ENCODE assay signal across 13 cellular contexts in genomic region chr3:73408597-73408996, GRCh38.
DNase-seq lines count a peak whose midpoint lies in the region; ATAC-seq and TF ChIP-seq lines count a peak whose summit lies in the region.
"Had no signal": no experiment of that assay in that cellular context is flagged by ENCODE, and none has a peak within 500 bp of the region (broad histone marks: within the 10 kb centered on the region; RNA-seq: fewer than 3 reads in every experiment).

No MANE protein-coding gene starts in this region.

- TF ChIP-seq EP300 in gastroesophageal sphincter (IDR thresholded peaks at IDR 0.05) (no peak), neural cell (conservative IDR thresholded peaks at IDR 0.05; ENCODE audit: poor library complexity, severe bottlenecking) (peak; percentile 56), tibial nerve (IDR thresholded peaks at IDR 0.05) (no peak)

- no peaks in the 10 kb centered on the region for H4K20me1 ChIP-seq in neural cell (ENCODE audit: insufficient read depth)

- TF ChIP-seq POLR2A in gastroesophageal sphincter (IDR thresholded peaks at IDR 0.05) (no peak), tibial nerve (IDR thresholded peaks at IDR 0.05) (no peak)

- peaks cover 63% of the 10 kb centered on the region for H3K4me1 Mint-ChIP-seq in HFFc6 (ENCODE audit: low read depth)
- H3K4me1 Mint-ChIP-seq in activated CD4-positive, alpha-beta memory T cell treated with anti-CD3 and anti-CD28 coated beads for 36 hours (ENCODE audit: low read depth), result no peaks in the 10 kb centered on the region

- H3K27ac Mint-ChIP-seq in HFFc6, result peak overlapping the region; percentile 81; the same call in 1 of the 2 replicates
- H3K27ac Mint-ChIP-seq in activated CD4-positive, alpha-beta memory T cell treated with anti-CD3 and anti-CD28 coated beads for 36 hours, result no peak overlapping the region
- H3K27ac Mint-ChIP-seq: CD4-positive, alpha-beta T cell; GM23338 had no signal

- no peaks in the 10 kb centered on the region for H3K9me3 Mint-ChIP-seq in HFFc6
- no peaks in the 10 kb centered on the region for H3K9me3 Mint-ChIP-seq in activated CD4-positive, alpha-beta memory T cell treated with anti-CD3 and anti-CD28 coated beads for 36 hours
- H3K9me3 Mint-ChIP-seq: CD4-positive, alpha-beta T cell; GM23338 had no signal

- H3K4me2 ChIP-seq in neural cell (ENCODE audit: low read length), result no peak overlapping the region
- H3K4me2 ChIP-seq: GM23338 had no signal

- H3K4me3 ChIP-seq in gastroesophageal sphincter, result no peak overlapping the region
- no peak overlapping the region for H3K4me3 ChIP-seq in neural cell (ENCODE audit: low read length)
- H3K4me3 ChIP-seq in tibial nerve, result no peak overlapping the region
- H3K4me3 ChIP-seq: GM23338 had no signal

- intact Hi-C loops in activated CD4-positive, alpha-beta memory T cell treated with anti-CD3 and anti-CD28 coated beads for 36 hours (cut with micrococcal nuclease), result no loop called here

- H3K4me3 Mint-ChIP-seq in HFFc6, result no peak overlapping the region
- H3K4me3 Mint-ChIP-seq in activated CD4-positive, alpha-beta memory T cell treated with anti-CD3 and anti-CD28 coated beads for 36 hours, result no peak overlapping the region
- H3K4me3 Mint-ChIP-seq: CD4-positive, alpha-beta T cell; GM23338 had no signal

- POLR2A ChIA-PET in activated CD4-positive, alpha-beta memory T cell treated with anti-CD3 and anti-CD28 coated beads for 36 hours (lab: Charles Lee), result no interaction called here

- H3K9me2 ChIP-seq in neural cell (ENCODE audit: insufficient read depth, low read length), result no peaks in the 10 kb centered on the region

- peak overlapping the region; percentile 72 to 92 (median 78) for H3K27ac ChIP-seq in gastroesophageal sphincter
- H3K27ac ChIP-seq in neural cell (ENCODE audit: low read length), result no peak overlapping the region
- H3K27ac ChIP-seq in tibial nerve, result peak overlapping the region in 3 of 4 donors; percentile 71 to 88 (median 87)
- H3K27ac ChIP-seq: C4-2B had no signal

- no peaks in the 10 kb centered on the region for H3K9me3 ChIP-seq in gastroesophageal sphincter
- H3K9me3 ChIP-seq in neural cell (ENCODE audit: low read length), result no peaks in the 10 kb centered on the region
- no peaks in the 10 kb centered on the region for H3K9me3 ChIP-seq in tibial nerve
- H3K9me3 ChIP-seq: Caco-2 had no signal

- CTCF ChIA-PET in activated CD4-positive, alpha-beta memory T cell treated with anti-CD3 and anti-CD28 coated beads for 36 hours (lab: Charles Lee), result no interaction called here

- peaks cover 0 to 6% of the 10 kb centered on the region in 2 donors for H3K36me3 ChIP-seq in gastroesophageal sphincter
- H3K36me3 ChIP-seq in neural cell (ENCODE audit: insufficient read depth, low read length), result no peaks in the 10 kb centered on the region
- H3K36me3 ChIP-seq in tibial nerve, result no peaks in the 10 kb centered on the region

- 62 to 72% methylated on average over 10 of the region's 10 CpGs for WGBS in gastroesophageal sphincter (ENCODE audit: low coverage in 1 of 2), 2 donors
- WGBS in tibial nerve, 2 donors, result 80 to 90% methylated on average over 10 of the region's 10 CpGs

- no peaks in the 10 kb centered on the region for H3K27me3 Mint-ChIP-seq in HFFc6 (ENCODE audit: insufficient read depth)
- H3K27me3 Mint-ChIP-seq in activated CD4-positive, alpha-beta memory T cell treated with anti-CD3 and anti-CD28 coated beads for 36 hours, result peaks cover 3% of the 10 kb centered on the region

- no peak for TF ChIP-seq RAD21 in neural cell (conservative IDR thresholded peaks at IDR 0.05)

- no peak overlapping the region for H3K9ac ChIP-seq in neural cell (ENCODE audit: low read length)

- H3K4me1 ChIP-seq in gastroesophageal sphincter, result peaks cover 31 to 94% (median 54%) of the 10 kb centered on the region in 3 donors
- H3K4me1 ChIP-seq in tibial nerve, result peaks cover 0 to 59% (median 7%) of the 10 kb centered on the region in 4 donors
- H3K4me1 ChIP-seq: Caco-2 had no signal

- H3K36me3 Mint-ChIP-seq in HFFc6 (ENCODE audit: low read depth), result peaks cover 9% of the 10 kb centered on the region
- H3K36me3 Mint-ChIP-seq in activated CD4-positive, alpha-beta memory T cell treated with anti-CD3 and anti-CD28 coated beads for 36 hours, result no peaks in the 10 kb centered on the region

- TF ChIP-seq CTCF in HFFc6 (IDR thresholded peaks at IDR 0.05), result no peak
- TF ChIP-seq CTCF in gastroesophageal sphincter (IDR thresholded peaks at IDR 0.05), result no peak
- no peak for TF ChIP-seq CTCF in neural cell (IDR thresholded peaks at IDR 0.05; ENCODE audit: poor library complexity, severe bottlenecking)
- TF ChIP-seq CTCF in tibial nerve (IDR thresholded peaks at IDR 0.05), result no peak

- no peak overlapping the region for H2AFZ ChIP-seq in neural cell (ENCODE audit: low read depth, low read length)
- H2AFZ ChIP-seq: GM23338 had no signal

- DNase-seq in HFFc6 (no peak), tibial nerve (ENCODE audit: low spot score in 2 of 2) (no peak), NCI-H748 (lab: John Stamatoyannopoulos, UW; ENCODE audit: unreplicated experiment) (no peak), NCI-H1417 (lab: John Stamatoyannopoulos, UW) (no peak)
- no peak for DNase-seq in activated CD4-positive, alpha-beta memory T cell treated with anti-CD3 and anti-CD28 coated beads for 36 hours
- no peak for DNase-seq in effector CD8-positive, alpha-beta T cell (lab: John Stamatoyannopoulos, UW)
- DNase-seq: Caco-2; CD4-positive, alpha-beta T cell; HCEC 1CT had no signal

- ATAC-seq in gastroesophageal sphincter, result no peak
- ATAC-seq: GM23338 had no signal

- H3F3A ChIP-seq in neural cell (ENCODE audit: insufficient read depth, low read length, poor library complexity, severe bottlenecking), result no peaks in the 10 kb centered on the region

- H3K79me2 ChIP-seq in neural cell (replicated peaks; ENCODE audit: insufficient read depth, low read length), result no peaks in the 10 kb centered on the region

- H3K27me3 ChIP-seq in gastroesophageal sphincter (no peaks in the 10 kb centered on the region), neural cell (ENCODE audit: insufficient read depth, low read depth, low read length) (no peaks in the 10 kb centered on the region), tibial nerve (no peaks in the 10 kb centered on the region)

TF ChIP-seq in neural cell, 6 proteins besides CTCF, POLR2A, EP300 and RAD21:
- TF ChIP-seq MXI1 (conservative IDR thresholded peaks at IDR 0.05; ENCODE audit: poor library complexity, severe bottlenecking), result no peak
- TF ChIP-seq POLR2AphosphoS5 (IDR thresholded peaks at IDR 0.05), result peak; percentile 62
- TF ChIP-seq EZH2 (IDR thresholded peaks at IDR 0.05; ENCODE audit: borderline replicate concordance, insufficient read depth, low read length, poor library complexity, severe bottlenecking), result no peak
- TF ChIP-seq SMC3 (conservative IDR thresholded peaks at IDR 0.05; ENCODE audit: poor library complexity), result no peak
- TF ChIP-seq TAF1 (IDR thresholded peaks at IDR 0.05; ENCODE audit: low read depth), result no peak
- no peak for TF ChIP-seq REST (IDR thresholded peaks at IDR 0.05; ENCODE audit: borderline replicate concordance)
